In the genomic region with DNA sequence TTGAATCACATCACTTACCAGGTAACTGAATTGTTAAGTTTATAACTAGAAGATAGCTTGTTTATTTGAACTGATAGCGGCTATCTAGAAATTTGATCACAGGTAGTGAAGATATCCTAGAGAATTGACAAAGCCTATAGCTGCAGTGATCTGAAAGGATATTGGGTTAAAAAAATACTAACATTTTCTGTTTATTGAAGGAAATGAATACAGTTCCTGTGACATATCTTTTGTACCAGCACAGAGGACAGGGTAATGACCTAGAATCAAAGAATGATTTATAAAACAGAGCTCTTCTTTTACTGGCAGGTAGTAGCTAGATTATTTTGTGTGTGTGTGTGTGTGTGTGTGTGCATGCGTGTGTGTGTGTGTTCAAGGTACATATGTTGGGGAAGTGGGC, we compare ENCODE assay signal across 21 cellular contexts.
A peak's percentile ranks its signal among the peaks of the same experiment; 100 is the strongest.
DNase-seq lines count a peak whose midpoint lies in the region; ATAC-seq, FAIRE-seq and TF ChIP-seq lines count a peak whose summit lies in the region.
"Had no signal": no experiment of that assay in that cellular context is flagged by ENCODE, and none has a peak within 500 bp of the region (broad histone marks: within the 10 kb centered on the region; RNA-seq: fewer than 3 reads in every experiment).

No MANE protein-coding gene starts in this region.

- intact Hi-C loops in endothelial cell of umbilical vein (cut with micrococcal nuclease) = no loop called here

- no TSS peak for BruUV-seq in endothelial cell of umbilical vein (replicated peaks; lab: Mats Ljungman, UMichigan)

- POLR2A ChIA-PET in HEK293 (lab: Yijun Ruan, JAX) (interaction anchor here (0.6 kb wide), 1 partner anchor 490 kb away, joined by 4 read pairs; no protein-coding TSS in a partner anchor), endothelial cell of umbilical vein (lab: Charles Lee) (interaction anchor here (1.3 kb wide), 1 partner anchor 10 kb away, joined by 6 read pairs; no protein-coding TSS in a partner anchor)

- peak; percentile 63 for FAIRE-seq in endothelial cell of umbilical vein (lab: Jason Lieb, UNC)
- FAIRE-seq: A549, D721Med, G401.6, GM12891, GM18507 had no signal

- peak overlapping the region; percentile 27 for H3K4me2 ChIP-seq in endothelial cell of umbilical vein (ENCODE audit: insufficient read depth, low read length)
- H3K4me2 ChIP-seq: A549; BLaER1 treated with 17β-estradiol and CSF1 and Interleukin-3, amounts not matched to agents 10 nM and 100 nM had no signal

- H3K27ac ChIP-seq in HEK293 (ENCODE audit: extremely low read depth, low read depth, low read length) = no peak overlapping the region
- peak overlapping the region; percentile 60 for H3K27ac ChIP-seq in endothelial cell of umbilical vein (ENCODE audit: insufficient read depth, low read depth, low read length)
- H3K27ac ChIP-seq in brain microvascular endothelial cell = no peak overlapping the region
- H3K27ac ChIP-seq: 22Rv1; A549; BLaER1 treated with 17β-estradiol and CSF1 and Interleukin-3, amounts not matched to agents 10 nM and 100 nM; C4-2B had no signal

- TF ChIP-seq CTCF in HEK293 (tag by site-specific recombination; IDR thresholded peaks at IDR 0.05) (no peak), endothelial cell of umbilical vein (IDR thresholded peaks at IDR 0.05; ENCODE audit: extremely low read depth in 1 of 2, insufficient read depth in 1 of 2, low read depth in 1 of 2, low read length in 2 of 2) (no peak), brain microvascular endothelial cell (IDR thresholded peaks at IDR 0.05; ENCODE audit: low read depth, low read length, missing control alignments) (no peak)

- no peaks in the 10 kb centered on the region for H3K79me2 ChIP-seq in endothelial cell of umbilical vein (ENCODE audit: control insufficient read depth, insufficient read depth, low read length)

- peak overlapping the region; percentile 22 for H3K9ac ChIP-seq in endothelial cell of umbilical vein (replicated peaks; ENCODE audit: extremely low read depth, insufficient read depth, low read length)
- H3K9ac ChIP-seq: BLaER1 treated with 17β-estradiol and CSF1 and Interleukin-3, amounts not matched to agents 10 nM and 100 nM had no signal

- CTCF ChIA-PET in HEK293 (lab: Yijun Ruan, JAX) = interaction anchor here (2.8 kb wide), 1 partner anchor 173 kb away, joined by 7 read pairs; no protein-coding TSS in a partner anchor
- CTCF ChIA-PET in endothelial cell of umbilical vein (lab: Charles Lee) = interaction anchor here (1.0 to 2.4 kb wide), 9 partner anchors 10 to 180 kb away, joined by 3 to 33 read pairs (median 4); no protein-coding TSS in a partner anchor

- ATAC-seq in GM18505 (IDR thresholded peaks at IDR 0.05; ENCODE audit: unreplicated experiment) = no peak
- ATAC-seq in HG02840 (IDR thresholded peaks at IDR 0.05; ENCODE audit: low FRiP score, unreplicated experiment) = no peak
- ATAC-seq: A549; CD8-positive, alpha-beta T cell had no signal

- H3K36me3 ChIP-seq in HEK293 (ENCODE audit: control insufficient read depth in 2 of 2, insufficient read depth in 1 of 2, low read length in 2 of 2) = no peaks in the 10 kb centered on the region
- H3K36me3 ChIP-seq in endothelial cell of umbilical vein (ENCODE audit: control insufficient read depth in 2 of 2, extremely low read depth in 1 of 2, insufficient read depth in 2 of 2, low read length in 2 of 2) = no peaks in the 10 kb centered on the region
- no peaks in the 10 kb centered on the region for H3K36me3 ChIP-seq in brain microvascular endothelial cell (replicated peaks)
- H3K36me3 ChIP-seq: BLaER1 treated with 17β-estradiol and CSF1 and Interleukin-3, amounts not matched to agents 10 nM and 100 nM had no signal

- H3K9me1 ChIP-seq in endothelial cell of umbilical vein (replicated peaks; ENCODE audit: control insufficient read depth, extremely low read depth, insufficient read depth, low read length) = no peaks in the 10 kb centered on the region

- H4K20me1 ChIP-seq in endothelial cell of umbilical vein (replicated peaks; ENCODE audit: control insufficient read depth, extremely low read depth, insufficient read depth, low read length) = no peaks in the 10 kb centered on the region
- H4K20me1 ChIP-seq: BLaER1 treated with 17β-estradiol and CSF1 and Interleukin-3, amounts not matched to agents 10 nM and 100 nM had no signal

- no peaks in the 10 kb centered on the region for H3K4me1 ChIP-seq in HEK293 (ENCODE audit: control insufficient read depth, insufficient read depth, low read length)
- peaks cover 60% of the 10 kb centered on the region for H3K4me1 ChIP-seq in endothelial cell of umbilical vein (ENCODE audit: control insufficient read depth, extremely low read depth, insufficient read depth, low read length)
- H3K4me1 ChIP-seq: A549, Caco-2 had no signal

- H2AFZ ChIP-seq in endothelial cell of umbilical vein (ENCODE audit: low read depth, low read length) = no peak overlapping the region

- no peak for TF ChIP-seq POLR2A in endothelial cell of umbilical vein (IDR thresholded peaks at IDR 0.05; ENCODE audit: low read depth, low read length)
- no peak for TF ChIP-seq POLR2A in GM18505 (IDR thresholded peaks at IDR 0.05; ENCODE audit: borderline replicate concordance, extremely low read depth, insufficient read depth, insufficient read length)

- in situ Hi-C loops in brain microvascular endothelial cell (cut with HindIII; ENCODE audit: low pct_ligation_motif_present, low sequenced_read_pairs) = no loop called here

- dilution Hi-C loops in endothelial cell of umbilical vein (cut with MboI; ENCODE audit: extremely low pct_ligation_motif_present, low sequenced_read_pairs) = no loop called here

- H3K9me3 ChIP-seq in HEK293 (ENCODE audit: control insufficient read depth, insufficient read depth, low read depth, low read length) (no peaks in the 10 kb centered on the region), endothelial cell of umbilical vein (replicated peaks; ENCODE audit: control insufficient read depth, insufficient read depth, low read length) (no peaks in the 10 kb centered on the region)
- H3K9me3 ChIP-seq: A549; BLaER1 treated with 17β-estradiol and CSF1 and Interleukin-3, amounts not matched to agents 10 nM and 100 nM; Caco-2 had no signal

- no peak overlapping the region for H3K4me3 ChIP-seq in HEK293 (ENCODE audit: low read depth, low read length)
- H3K4me3 ChIP-seq in endothelial cell of umbilical vein (replicated peaks in 1 of 3; ENCODE audit: insufficient read depth in 1 of 3, low read depth in 1 of 3, low read length in 3 of 3) = no peak overlapping the region
- no peak overlapping the region for H3K4me3 ChIP-seq in brain microvascular endothelial cell (ENCODE audit: low read depth, low read length)
- H3K4me3 ChIP-seq: A549; BLaER1 treated with 17β-estradiol and CSF1 and Interleukin-3, amounts not matched to agents 10 nM and 100 nM had no signal

- H3K27me3 ChIP-seq in endothelial cell of umbilical vein (ENCODE audit: control insufficient read depth in 2 of 2, insufficient read depth in 2 of 2, low read length in 2 of 2) (no peaks in the 10 kb centered on the region), brain microvascular endothelial cell (replicated peaks) (no peaks in the 10 kb centered on the region)
- H3K27me3 ChIP-seq: BLaER1 treated with 17β-estradiol and CSF1 and Interleukin-3, amounts not matched to agents 10 nM and 100 nM had no signal

- DNase-seq in dermis microvascular lymphatic vessel endothelial cell (ENCODE audit: low read depth in 2 of 2) (peak; percentile 58 to 64), endothelial cell of umbilical vein (ENCODE audit: low read depth, low spot score) (peak; percentile 54), brain microvascular endothelial cell (no peak)
- DNase-seq: AML-193; Caco-2; Calu3; CD4-positive, alpha-beta T cell; CD8-positive, alpha-beta T cell; DMS79 treated with DMSO at 0.1 percent for 48 hours; GF-D8 had no signal

TF ChIP-seq in HEK293, 187 proteins besides CTCF, POLR2A, EP300 and RAD21:
- no peak for TF ChIP-seq ZFP3 (tag by site-specific recombination; IDR thresholded peaks at IDR 0.05; ENCODE audit: low read depth)
- TF ChIP-seq, protein P1, sequence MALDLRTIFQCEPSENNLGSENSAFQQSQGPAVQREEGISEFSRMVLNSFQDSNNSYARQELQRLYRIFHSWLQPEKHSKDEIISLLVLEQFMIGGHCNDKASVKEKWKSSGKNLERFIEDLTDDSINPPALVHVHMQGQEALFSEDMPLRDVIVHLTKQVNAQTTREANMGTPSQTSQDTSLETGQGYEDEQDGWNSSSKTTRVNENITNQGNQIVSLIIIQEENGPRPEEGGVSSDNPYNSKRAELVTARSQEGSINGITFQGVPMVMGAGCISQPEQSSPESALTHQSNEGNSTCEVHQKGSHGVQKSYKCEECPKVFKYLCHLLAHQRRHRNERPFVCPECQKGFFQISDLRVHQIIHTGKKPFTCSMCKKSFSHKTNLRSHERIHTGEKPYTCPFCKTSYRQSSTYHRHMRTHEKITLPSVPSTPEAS (tag by site-specific recombination; IDR thresholded peaks at IDR 0.05) = 0 out of 2 replicates have a peak, but pooled peaks have one; percentile 26
TF ChIP-seq in HEK293: peak in this region for 1.

TF ChIP-seq in endothelial cell of umbilical vein, 7 proteins besides CTCF, POLR2A, EP300 and RAD21:
- TF ChIP-seq MYC (IDR thresholded peaks at IDR 0.05; ENCODE audit: low read depth, low read length) (no peak), GATA2 (IDR thresholded peaks at IDR 0.05; ENCODE audit: insufficient read depth, insufficient read length, low read depth, low read length) (peak; percentile 75), JUN (IDR thresholded peaks at IDR 0.05; ENCODE audit: borderline replicate concordance, insufficient read depth, insufficient read length, low read depth) (peak; percentile 56), EZH2 (IDR thresholded peaks at IDR 0.05; ENCODE audit: borderline replicate concordance, low read depth, low read length, severe bottlenecking) (no peak), FOS (IDR thresholded peaks at IDR 0.05; ENCODE audit: borderline replicate concordance, insufficient read depth, low read length) (peak; percentile 51), POLR2AphosphoS5 (IDR thresholded peaks at IDR 0.05; ENCODE audit: insufficient read depth, low read depth, low read length) (no peak)
- TF ChIP-seq, protein P2, sequence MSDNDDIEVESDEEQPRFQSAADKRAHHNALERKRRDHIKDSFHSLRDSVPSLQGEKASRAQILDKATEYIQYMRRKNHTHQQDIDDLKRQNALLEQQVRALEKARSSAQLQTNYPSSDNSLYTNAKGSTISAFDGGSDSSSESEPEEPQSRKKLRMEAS (IDR thresholded peaks at IDR 0.05; ENCODE audit: insufficient read depth, insufficient read length) = no peak
